Comparison of ENCODE assay signal across 9 cellular contexts in genomic region chr11:101916422-101916821, GRCh38. TPM values are rescaled to one million over a fixed set of nuclear protein-coding genes. Genes with fewer than 3 reads are reported as not detected.
DNase-seq lines count a peak whose midpoint lies in the region; ATAC-seq, FAIRE-seq and TF ChIP-seq lines count a peak whose summit lies in the region.
"Had no signal": no experiment of that assay in that cellular context is flagged by ENCODE, and none has a peak within 500 bp of the region (broad histone marks: within the 10 kb centered on the region; RNA-seq: fewer than 3 reads in every experiment).

TSS of gene ANGPTL5 (minus strand) at chr11:101916522. CDS start at chr11:101907909, 8,613 bp downstream.

- H3K4me3 Mint-ChIP-seq in neural progenitor cell, result peak within 1 kb of the TSS; percentile 94

- H3K4me3 ChIP-seq in BE2C (ENCODE audit: low read depth, low read length) (peak within 1 kb of the TSS; percentile 87), NT2/D1 (ENCODE audit: insufficient read length, low read depth) (peak within 1 kb of the TSS; percentile 66), endocrine pancreas (ENCODE audit: control insufficient read depth, insufficient read depth, low read length) (peak within 1 kb of the TSS; percentile 97), neural progenitor cell (peak within 1 kb of the TSS; percentile 71)

- ATAC-seq in GM18519 (IDR thresholded peaks at IDR 0.05; ENCODE audit: low FRiP score, unreplicated experiment), result no peak
- no peak for ATAC-seq in GM18517 (IDR thresholded peaks at IDR 0.05; ENCODE audit: unreplicated experiment)

- no peak within 1 kb of the TSS for H3K27ac ChIP-seq in neural progenitor cell

- TF ChIP-seq CTCF in BE2C (IDR thresholded peaks at IDR 0.05; ENCODE audit: low read depth, low read length) (no peak), neural progenitor cell (IDR thresholded peaks at IDR 0.05) (no peak)

- no peak for FAIRE-seq in frontal cortex (lab: Jason Lieb, UNC)

- H3K4me2 ChIP-seq in neural progenitor cell, result peak within 1 kb of the TSS; percentile 71

- H2AFZ ChIP-seq in neural progenitor cell (replicated peaks), result peak within 1 kb of the TSS; percentile 86

- H3F3A ChIP-seq in neural progenitor cell (ENCODE audit: low read depth), result peaks cover 15% of the 10 kb centered on the region

- no peaks in the 10 kb centered on the region for H3K36me3 Mint-ChIP-seq in neural progenitor cell

- H3K9me3 ChIP-seq in BE2C, result no peaks in the 10 kb centered on the region
- no peaks in the 10 kb centered on the region for H3K9me3 ChIP-seq in NT2/D1 (ENCODE audit: insufficient read depth, low read length)
- no peaks in the 10 kb centered on the region for H3K9me3 ChIP-seq in endocrine pancreas (ENCODE audit: control insufficient read depth, low read length)
- no peaks in the 10 kb centered on the region for H3K9me3 ChIP-seq in neural progenitor cell (ENCODE audit: low read depth)
- H3K9me3 ChIP-seq: mucosa of descending colon had no signal

- no peaks in the 10 kb centered on the region for H4K20me1 ChIP-seq in neural progenitor cell (ENCODE audit: low read depth)

- H3K36me3 ChIP-seq in BE2C (no peaks in the 10 kb centered on the region), NT2/D1 (ENCODE audit: insufficient read depth, insufficient read length, low read length) (no peaks in the 10 kb centered on the region), endocrine pancreas (ENCODE audit: control insufficient read depth, insufficient read depth, low read length) (no peaks in the 10 kb centered on the region), neural progenitor cell (no peaks in the 10 kb centered on the region)

- H3K9me3 Mint-ChIP-seq in neural progenitor cell, result no peaks in the 10 kb centered on the region

- H3K27me3 ChIP-seq in BE2C (no peaks in the 10 kb centered on the region), NT2/D1 (ENCODE audit: insufficient read depth, insufficient read length) (no peaks in the 10 kb centered on the region), endocrine pancreas (ENCODE audit: control insufficient read depth, insufficient read depth, low read length) (no peaks in the 10 kb centered on the region), neural progenitor cell (no peaks in the 10 kb centered on the region)

- H3K79me2 ChIP-seq in neural progenitor cell (ENCODE audit: low read depth), result no peaks in the 10 kb centered on the region

- H3K9ac ChIP-seq in NT2/D1 (ENCODE audit: insufficient read length, low read depth) (peak within 1 kb of the TSS; percentile 70), endocrine pancreas (ENCODE audit: control insufficient read depth, insufficient read depth, low read length) (peak within 1 kb of the TSS; percentile 27), neural progenitor cell (no peak within 1 kb of the TSS)

- peaks cover 3% of the 10 kb centered on the region for H3K27me3 Mint-ChIP-seq in neural progenitor cell (ENCODE audit: insufficient read depth, low read depth)

- H3K4me1 Mint-ChIP-seq in neural progenitor cell, result peaks cover 18% of the 10 kb centered on the region

- H3K27ac Mint-ChIP-seq in neural progenitor cell, result peak within 1 kb of the TSS; percentile 85

- DNase-seq in BE2C (no peak), NT2/D1 (ENCODE audit: low read depth, low spot score) (no peak), neural progenitor cell (ENCODE audit: low spot score) (no peak), frontal cortex (ENCODE audit: low spot score in 2 of 2) (no peak), EL (no peak)
- DNase-seq: mucosa of descending colon had no signal

- H3K4me1 ChIP-seq in BE2C, result 0 out of 2 replicates have a peak, but pooled peaks cover 5% of the 10 kb centered on the region
- no peaks in the 10 kb centered on the region for H3K4me1 ChIP-seq in NT2/D1 (ENCODE audit: insufficient read depth, insufficient read length)
- H3K4me1 ChIP-seq in endocrine pancreas (ENCODE audit: control insufficient read depth, insufficient read depth, low read length), result peaks cover 26% of the 10 kb centered on the region
- peaks cover 19% of the 10 kb centered on the region for H3K4me1 ChIP-seq in neural progenitor cell

RNA-seq across cellular contexts. Expression of gene ANGPTL5, which starts in this region (rescaled TPM):
- not detected for polyA plus RNA-seq in BE2C (2012; ENCODE audit: insufficient read depth, insufficient read length, low read depth)
- total RNA-seq in neural progenitor cell (ENCODE audit: low replicate concordance) (not detected in 2 replicates), frontal cortex (0.41 TPM)
